ENCODE assay signal across 8 cellular contexts in the genomic region with DNA sequence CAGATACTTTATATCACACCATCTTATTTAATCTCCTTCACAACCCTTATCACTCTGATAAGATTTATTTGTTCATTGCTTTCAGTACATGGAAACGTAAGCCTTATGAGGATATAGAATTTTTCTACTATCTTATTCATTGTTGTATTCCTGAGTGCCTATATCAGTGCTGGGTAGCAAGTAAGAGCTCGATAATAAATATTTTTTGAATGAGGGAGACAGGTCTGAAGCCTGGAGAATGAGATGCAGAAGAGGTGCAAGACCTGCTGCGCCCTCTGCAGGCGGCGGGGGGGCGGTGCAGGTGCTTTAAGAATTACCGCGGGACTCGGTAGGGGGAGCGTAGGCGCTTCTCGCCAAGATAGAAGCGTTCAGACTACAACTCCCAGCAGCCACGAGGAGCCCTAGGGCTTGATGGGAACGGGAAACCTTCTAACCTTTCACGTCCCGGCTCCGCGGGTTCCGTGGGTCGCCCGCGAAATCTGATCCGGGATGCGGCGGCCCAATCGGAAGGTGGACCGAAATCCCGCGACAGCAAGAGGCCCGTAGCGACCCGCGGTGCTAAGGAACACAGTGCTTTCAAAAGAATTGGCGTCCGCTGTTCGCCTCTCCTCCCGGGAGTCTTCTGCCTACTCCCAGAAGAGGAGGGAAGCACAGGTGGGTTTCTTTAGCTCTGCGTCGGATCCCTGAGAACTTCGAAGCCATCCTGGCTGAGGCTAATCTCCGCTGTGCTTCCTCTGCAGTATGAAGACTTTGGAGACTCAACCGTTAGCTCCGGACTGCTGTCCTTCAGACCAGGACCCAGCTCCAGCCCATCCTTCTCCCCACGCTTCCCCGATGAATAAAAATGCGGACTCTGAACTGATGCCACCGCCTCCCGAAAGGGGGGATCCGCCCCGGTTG. TPM values are rescaled to one million over a fixed set of nuclear protein-coding genes. Genes with fewer than 3 reads are reported as not detected.
DNase-seq lines count a peak whose midpoint lies in the region; ATAC-seq and TF ChIP-seq lines count a peak whose summit lies in the region.

TSS of gene WRAP53 (plus strand) at position 570 of the 900 bp plus-strand sequence. CDS start at position 742, 172 bp downstream.

- no peaks in the 10 kb centered on the region for H3K9me3 ChIP-seq in OCI-LY3 (ENCODE audit: insufficient read depth, low read length)

- peak within 1 kb of the TSS; percentile 100 for H3K9ac ChIP-seq in OCI-LY3 (ENCODE audit: low read length)

- TF ChIP-seq CTCF in OCI-LY3 (IDR thresholded peaks at IDR 0.05; ENCODE audit: low read depth, low read length): peak; percentile 82
- peak; percentile 99 for TF ChIP-seq CTCF in endothelial cell (IDR thresholded peaks at IDR 0.05; ENCODE audit: unreplicated experiment)

- DNase-seq in DMS114 treated with DMSO at 0.1 percent for 48 hours (lab: John Stamatoyannopoulos, UW; ENCODE audit: unreplicated experiment) (peak; percentile 97), HuH-7.5 (ENCODE audit: low spot score) (peak; percentile 79), endothelial cell (ENCODE audit: low spot score) (peak; percentile 98), midbrain (lab: John Stamatoyannopoulos, UW) (peak; percentile 98)
- peak; percentile 98 for DNase-seq in activated CD8-positive, alpha-beta memory T cell treated with anti-CD3 and anti-CD28 coated beads, Interleukin-2, amount 50 U/mL, for 48 hours
- peak; percentile 90 to 92 for DNase-seq in stimulated activated CD8-positive, alpha-beta memory T cell treated with anti-CD3 and anti-CD28 coated beads, Interleukin-2, amount 100 ng/mL, for 1 hour (ENCODE audit: low read depth in 2 of 2)

- H3K27me3 Mint-ChIP-seq in endothelial cell (ENCODE audit: unreplicated experiment): peaks cover 8% of the 10 kb centered on the region

- peaks cover 24% of the 10 kb centered on the region for H4K20me1 ChIP-seq in OCI-LY3 (ENCODE audit: insufficient read depth, low read length)

- H3K4me1 Mint-ChIP-seq in endothelial cell (ENCODE audit: unreplicated experiment): peaks cover 24% of the 10 kb centered on the region

- ATAC-seq in GM21515 (IDR thresholded peaks at IDR 0.05; ENCODE audit: unreplicated experiment): peak; percentile 57

- peak within 1 kb of the TSS; percentile 100 for H3K4me3 ChIP-seq in OCI-LY3 (ENCODE audit: low read length)

- peaks cover 17% of the 10 kb centered on the region for H3K4me1 ChIP-seq in OCI-LY3 (ENCODE audit: low read length)

- peak within 1 kb of the TSS; percentile 100 for H3K27ac Mint-ChIP-seq in endothelial cell (ENCODE audit: unreplicated experiment)

- peaks cover 7% of the 10 kb centered on the region for H3K36me3 Mint-ChIP-seq in endothelial cell (ENCODE audit: low read depth, unreplicated experiment)

- peak within 1 kb of the TSS; percentile 88 for H2AFZ ChIP-seq in OCI-LY3 (ENCODE audit: low read depth, low read length)

- H3K4me2 ChIP-seq in OCI-LY3 (ENCODE audit: low read length): peak within 1 kb of the TSS; percentile 93

- H3K36me3 ChIP-seq in OCI-LY3 (replicated peaks; ENCODE audit: low read depth, low read length): peaks cover 21% of the 10 kb centered on the region

- H3K4me3 Mint-ChIP-seq in endothelial cell (ENCODE audit: unreplicated experiment): peak within 1 kb of the TSS; percentile 96

- H3K79me2 ChIP-seq in OCI-LY3 (ENCODE audit: low read length): peaks cover 59% of the 10 kb centered on the region

- H3K9me3 Mint-ChIP-seq in endothelial cell (ENCODE audit: unreplicated experiment): peaks cover 3% of the 10 kb centered on the region

- no peaks in the 10 kb centered on the region for H3K27me3 ChIP-seq in OCI-LY3 (ENCODE audit: low read depth, low read length)

- peak within 1 kb of the TSS; percentile 92 for H3K27ac ChIP-seq in OCI-LY3 (ENCODE audit: low read length)

RNA-seq across cellular contexts. Expression of gene WRAP53, which starts in this region (rescaled TPM):
- total RNA-seq in endothelial cell (ENCODE audit: unreplicated experiment): 21.3 TPM

Comparison
In these comparisons a context has a peak if more than half of its experiments do, and no peak if none do; other contexts are left out.
1. Peak in every context shown above with its lines: DNase-seq, ATAC-seq, H3K4me3 ChIP-seq and H3K27ac ChIP-seq.